Comparison of ENCODE assay signal across 8 cellular contexts in genomic region chr14:103879570-103880333, GRCh38. TPM values are rescaled to one million over a fixed set of nuclear protein-coding genes. Genes with fewer than 3 reads are reported as not detected.
DNase-seq lines count a peak whose midpoint lies in the region; ATAC-seq and TF ChIP-seq lines count a peak whose summit lies in the region.

No MANE protein-coding gene starts in this region.

- H3K56ac ChIP-seq in mesendoderm (ENCODE audit: low read length) = peak overlapping the region; percentile 71

- TF ChIP-seq RAD21 in HCT116 (IDR thresholded peaks at IDR 0.05; ENCODE audit: low read depth) = no peak

- no peak overlapping the region for H3K4ac ChIP-seq in mesendoderm (ENCODE audit: low read depth, low read length)

- H2AK5ac ChIP-seq in mesendoderm (ENCODE audit: low read length) = no peak overlapping the region

- H2BK5ac ChIP-seq in mesendoderm (ENCODE audit: low read length) = peak overlapping the region; percentile 46

- DNase-seq in HCT116 (ENCODE audit: low read depth, low spot score) (no peak), mammary epithelial cell (peak; percentile 36), mesendoderm (peak; percentile 57), putamen (ENCODE audit: low spot score) (no peak), globus pallidus (ENCODE audit: low spot score) (no peak), Karpas-422 (no peak)

- POLR2A ChIA-PET in HCT116 (lab: Charles Lee) = interaction anchor here (1.7 kb wide), 1 partner anchor 9 kb away, joined by 6 read pairs; no protein-coding TSS in a partner anchor

- WGBS in mammary epithelial cell (ENCODE audit: low coverage, missing lambda C conversion rate) = 10% methylated on average over 26 of the region's 34 CpGs
- WGBS in mesendoderm (ENCODE audit: extremely low coverage, insufficient coverage, low lambda C conversion rate) = no CpG with 5 or more reads among the region's 34 CpGs

- H4K20me1 ChIP-seq in HCT116 (ENCODE audit: insufficient read depth) (no peaks in the 10 kb centered on the region), mammary epithelial cell (ENCODE audit: insufficient read depth, low read length) (no peaks in the 10 kb centered on the region), Karpas-422 (ENCODE audit: insufficient read depth, low read depth, low read length) (no peaks in the 10 kb centered on the region)

- CTCF ChIA-PET in HCT116 (lab: Charles Lee) (interaction anchor here (0.5 to 3.2 kb wide), 6 partner anchors 10 to 71 kb away, joined by 3 to 17 read pairs (median 4); no protein-coding TSS in a partner anchor), mammary epithelial cell (lab: Charles Lee; ENCODE audit: low non-redundant PET) (interaction anchor here (0.5 kb wide), 1 partner anchor 72 kb away, joined by 4 read pairs; no protein-coding TSS in a partner anchor)

- H3K27ac ChIP-seq in 22Rv1 = peak overlapping the region; percentile 100
- peak overlapping the region; percentile 64 for H3K27ac ChIP-seq in HCT116 (ENCODE audit: low read depth, low read length)
- H3K27ac ChIP-seq in mammary epithelial cell (ENCODE audit: insufficient read depth, low read depth, low read length) = no peak overlapping the region
- no peak overlapping the region for H3K27ac ChIP-seq in mesendoderm (ENCODE audit: low read depth, low read length)
- H3K27ac ChIP-seq in Karpas-422 (ENCODE audit: low read length) = no peak overlapping the region

- H3K4me2 ChIP-seq in HCT116 (ENCODE audit: low read length) = peak overlapping the region; percentile 69
- H3K4me2 ChIP-seq in mammary epithelial cell (ENCODE audit: insufficient read depth, low read depth, low read length) = peak overlapping the region; percentile 76
- H3K4me2 ChIP-seq in mesendoderm (ENCODE audit: low read length) = no peak overlapping the region
- no peak overlapping the region for H3K4me2 ChIP-seq in Karpas-422 (ENCODE audit: low read depth, low read length, poor library complexity, severe bottlenecking)

- BruUV-seq in HCT116 (replicated peaks; lab: Mats Ljungman, UMichigan) = no TSS peak
- no TSS peak for BruUV-seq in mammary epithelial cell (replicated peaks; lab: Mats Ljungman, UMichigan)

- no peaks in the 10 kb centered on the region for H3K9me2 ChIP-seq in HCT116 (ENCODE audit: insufficient read depth)
- H3K9me2 ChIP-seq in Karpas-422 (replicated peaks; ENCODE audit: insufficient read depth, low read length) = no peaks in the 10 kb centered on the region

- H3K4me1 ChIP-seq in HCT116 (ENCODE audit: control insufficient read depth in 1 of 2, insufficient read depth in 2 of 2, low read length in 2 of 2) (peaks cover 26 to 30% of the 10 kb centered on the region in 2 experiments), mammary epithelial cell (ENCODE audit: insufficient read depth, low read length) (peaks cover 17% of the 10 kb centered on the region), mesendoderm (ENCODE audit: control insufficient read depth, low read depth, low read length) (peaks cover 5% of the 10 kb centered on the region), Karpas-422 (ENCODE audit: low read length) (no peaks in the 10 kb centered on the region)

- H3K36me3 ChIP-seq in HCT116 (ENCODE audit: control insufficient read depth in 1 of 2, insufficient read depth in 2 of 2, low read length in 2 of 2) (no peaks in the 10 kb centered on the region), mammary epithelial cell (ENCODE audit: insufficient read depth, low read length) (no peaks in the 10 kb centered on the region), mesendoderm (ENCODE audit: control insufficient read depth, insufficient read depth, low read length) (no peaks in the 10 kb centered on the region), Karpas-422 (ENCODE audit: insufficient read depth, low read length) (no peaks in the 10 kb centered on the region)

- no peak overlapping the region for H3K23ac ChIP-seq in mesendoderm (ENCODE audit: low read length)

- TF ChIP-seq POLR2A in HCT116 (IDR thresholded peaks at IDR 0.05; ENCODE audit: borderline replicate concordance, extremely low read depth, insufficient read depth, insufficient read length) = no peak

- dilution Hi-C loops in mammary epithelial cell (cut with HindIII; ENCODE audit: low sequenced_read_pairs) = no loop called here

- no peaks in the 10 kb centered on the region for H3K79me1 ChIP-seq in mesendoderm (ENCODE audit: low read length)

- in situ Hi-C loops in mammary epithelial cell (cut with MboI; ENCODE audit: low sequenced_read_pairs in 2 of 2) = no loop called here

- TF ChIP-seq CTCF in 22Rv1 (IDR thresholded peaks at IDR 0.05) (no peak), HCT116 (IDR thresholded peaks at IDR 0.05 in 2 of 3, conservative IDR thresholded peaks at IDR 0.05 in 1 of 3; ENCODE audit: borderline replicate concordance in 1 of 3, insufficient read depth in 1 of 3, low read depth in 2 of 3, low read length in 2 of 3) (no peak), mammary epithelial cell (conservative IDR thresholded peaks at IDR 0.05 in 1 of 2, IDR thresholded peaks at IDR 0.05 in 1 of 2; ENCODE audit: extremely low read depth in 1 of 2, insufficient read depth in 1 of 2, low read depth in 1 of 2, low read length in 2 of 2) (no peak)

- H2BK15ac ChIP-seq in mesendoderm (replicated peaks; ENCODE audit: low read depth) = no peak overlapping the region

- RAD21 ChIA-PET in HCT116 (lab: Charles Lee; ENCODE audit: low non-redundant PET in 1 of 2, low total read pairs in 2 of 2, uncharacterized antibody in 2 of 2, unreplicated experiment in 2 of 2) = no interaction called here

- H3K9ac ChIP-seq in HCT116 (ENCODE audit: low read length) (peak overlapping the region; percentile 36), mammary epithelial cell (ENCODE audit: insufficient read depth, low read length) (no peak overlapping the region), mesendoderm (ENCODE audit: low read length) (peak overlapping the region; percentile 43), Karpas-422 (ENCODE audit: low read length) (no peak overlapping the region)

- H3K4me3 ChIP-seq in HCT116 (replicated peaks in 1 of 2; ENCODE audit: low read depth in 1 of 2, low read length in 2 of 2) (peak overlapping the region; percentile 13 to 27), mammary epithelial cell (replicated peaks in 1 of 3; ENCODE audit: insufficient read depth in 1 of 3, low read depth in 2 of 3, low read length in 3 of 3) (peak overlapping the region in 2 of 3 experiments; percentile 22 to 27), mesendoderm (ENCODE audit: low read length) (no peak overlapping the region), Karpas-422 (ENCODE audit: low read length) (no peak overlapping the region)

- no peak overlapping the region for H4K8ac ChIP-seq in mesendoderm (ENCODE audit: low read depth, low read length)

- no peaks in the 10 kb centered on the region for H3K9me3 ChIP-seq in HCT116 (ENCODE audit: control insufficient read depth in 1 of 2, insufficient read depth in 1 of 2, low read depth in 1 of 2, low read length in 2 of 2)
- H3K9me3 ChIP-seq in mammary epithelial cell (replicated peaks; ENCODE audit: insufficient read depth, low read length) = no peaks in the 10 kb centered on the region
- no peaks in the 10 kb centered on the region for H3K9me3 ChIP-seq in Karpas-422 (ENCODE audit: low read length)

- no peaks in the 10 kb centered on the region for H3K27me3 ChIP-seq in HCT116 (ENCODE audit: insufficient read depth, low read length)
- peaks cover 4% of the 10 kb centered on the region for H3K27me3 ChIP-seq in mammary epithelial cell (ENCODE audit: insufficient read depth, low read length)
- no peaks in the 10 kb centered on the region for H3K27me3 ChIP-seq in mesendoderm (ENCODE audit: insufficient read depth, low read length, poor library complexity)
- no peaks in the 10 kb centered on the region for H3K27me3 ChIP-seq in Karpas-422 (ENCODE audit: low read length)

- H2BK120ac ChIP-seq in mesendoderm (ENCODE audit: low read depth, low read length) = no peak overlapping the region

- H4K5ac ChIP-seq in mesendoderm (ENCODE audit: low read length) = no peak overlapping the region

- peak overlapping the region; percentile 7 for H3K18ac ChIP-seq in mesendoderm (ENCODE audit: low read length)

- ATAC-seq in HCT116 = peak; percentile 90
- no peak for ATAC-seq in GM21390 (IDR thresholded peaks at IDR 0.05; ENCODE audit: unreplicated experiment)

- H2AFZ ChIP-seq in HCT116 (ENCODE audit: low read depth, low read length, poor library complexity, severe bottlenecking) (peak overlapping the region; percentile 7), mammary epithelial cell (ENCODE audit: low read depth, low read length) (peak overlapping the region; percentile 76), Karpas-422 (ENCODE audit: low read length) (no peak overlapping the region)

- intact Hi-C loops in HCT116 (cut with micrococcal nuclease) = no loop called here
- intact Hi-C loops in mammary epithelial cell (cut with micrococcal nuclease) = no loop called here

- H3K79me2 ChIP-seq in HCT116 (ENCODE audit: insufficient read depth, low read length) = no peaks in the 10 kb centered on the region
- no peaks in the 10 kb centered on the region for H3K79me2 ChIP-seq in mammary epithelial cell (ENCODE audit: insufficient read depth, low read length)
- H3K79me2 ChIP-seq in mesendoderm (ENCODE audit: control insufficient read depth, insufficient read depth, low read length) = no peaks in the 10 kb centered on the region
- H3K79me2 ChIP-seq in Karpas-422 (ENCODE audit: low read length) = no peaks in the 10 kb centered on the region

TF ChIP-seq in HCT116, 20 proteins besides CTCF, POLR2A, EP300 and RAD21:
- TF ChIP-seq ELF1 (IDR thresholded peaks at IDR 0.05; ENCODE audit: borderline replicate concordance, low read depth) (no peak), EZH2phosphoT487 (IDR thresholded peaks at IDR 0.05; ENCODE audit: borderline replicate concordance) (no peak), FOSL1 (IDR thresholded peaks at IDR 0.05; ENCODE audit: low read depth) (no peak), POLR2AphosphoS5 (IDR thresholded peaks at IDR 0.05; ENCODE audit: low read depth, low read length) (peak; percentile 28; the same call in 1 of the 2 replicates), SIN3A (IDR thresholded peaks at IDR 0.05; ENCODE audit: low read depth) (no peak)
TF ChIP-seq in HCT116: peak in this region for 1.

RNA-seq across cellular contexts. Expression of gene PPP1R13B, which starts 32.4 kb away (rescaled TPM):
- total RNA-seq in HCT116 (2021; ENCODE audit: unreplicated experiment) = 17.8 TPM
- 8.8 and 9.1 TPM in 2 replicates for polyA plus RNA-seq in HCT116 (2012)
- total RNA-seq in mammary epithelial cell = 10 to 100 TPM in 1 of 2 donors, 1 to 10 TPM in 1; 6.8 to 22.8 TPM
- polyA plus RNA-seq in mammary epithelial cell = 6.2 TPM
- 45.8 TPM for polyA minus RNA-seq in mammary epithelial cell
- 2.9 TPM for polyA plus RNA-seq in mesendoderm (2013, experiment 1 of 2)
- 3.3 TPM for polyA plus RNA-seq in mesendoderm (2013, experiment 2 of 2)
- 3.0 and 3.6 TPM in 2 replicates for total RNA-seq in Karpas-422 (2014; rRNA removed; shearing (Covaris generic); ENCODE audit: low replicate concordance)

RNA-seq across cellular contexts. Expression of gene TDRD9, which starts 48.5 kb away (rescaled TPM):
- total RNA-seq in HCT116 (2021; ENCODE audit: unreplicated experiment) (not detected), mammary epithelial cell (1 to 10 TPM; 3.5 to 7.3 TPM)
- polyA plus RNA-seq in HCT116 (2012) = not detected in 2 replicates
- 0.06 TPM for polyA plus RNA-seq in mammary epithelial cell
- not detected for polyA minus RNA-seq in mammary epithelial cell
- polyA plus RNA-seq in mesendoderm (2013, experiment 1 of 2) = 0.04 TPM
- not detected for polyA plus RNA-seq in mesendoderm (2013, experiment 2 of 2)
- total RNA-seq in Karpas-422 (2014; rRNA removed; shearing (Covaris generic); ENCODE audit: low replicate concordance) = not detected in 2 replicates

Comparison
In these comparisons a context has a peak if more than half of its experiments do, and no peak if none do; other contexts are left out.
1. H3K27ac ChIP-seq: peak in 22Rv1 (single experiment) and HCT116 (single experiment); none in mammary epithelial cell (single experiment), mesendoderm (single experiment) and Karpas-422 (single experiment).
2. DNase-seq: peak in mammary epithelial cell (single experiment) and mesendoderm (single experiment); none in HCT116 (single experiment), putamen (single experiment), globus pallidus (single experiment) and Karpas-422 (single experiment).
3. H3K4me2 ChIP-seq: peak in HCT116 (single experiment) and mammary epithelial cell (single experiment); none in mesendoderm (single experiment) and Karpas-422 (single experiment).
4. H3K4me3 ChIP-seq: peak in HCT116 (2 of 2) and mammary epithelial cell (2 of 3); none in mesendoderm (single experiment) and Karpas-422 (single experiment).
5. H3K9ac ChIP-seq: peak in HCT116 (single experiment) and mesendoderm (single experiment); none in mammary epithelial cell (single experiment) and Karpas-422 (single experiment).